8 cellular contexts compared by ENCODE assay signal in genomic region chr15:68795298-68795848, GRCh38.
A peak's percentile ranks its signal among the peaks of the same experiment; 100 is the strongest.
DNase-seq lines count a peak whose midpoint lies in the region; ATAC-seq, FAIRE-seq and TF ChIP-seq lines count a peak whose summit lies in the region.

No MANE protein-coding gene starts in this region.

- peak; percentile 49 for ATAC-seq in GM18907 (IDR thresholded peaks at IDR 0.05; ENCODE audit: unreplicated experiment)
- peak; percentile 61 for ATAC-seq in HG03432 (IDR thresholded peaks at IDR 0.05; ENCODE audit: unreplicated experiment)

- peak; percentile 42 to 49 for DNase-seq in activated CD4-positive, alpha-beta T cell treated with anti-CD3 and anti-CD28 coated beads for 4 hours
- DNase-seq in choroid plexus epithelial cell (ENCODE audit: low read depth), result peak; percentile 85
- peak; percentile 88 for DNase-seq in kidney tubule cell (ENCODE audit: low spot score)
- DNase-seq in stimulated activated CD4-positive, alpha-beta T cell treated with anti-CD3 and anti-CD28 coated beads, Interleukin-12 subunit alpha, Interleukin-12 subunit beta, amount 100 ng/mL, for 24 hours (ENCODE audit: low read depth in 2 of 2), result peak; percentile 42 to 62
- DNase-seq in NCI-H524 (lab: John Stamatoyannopoulos, UW), result no peak
- DNase-seq in HTR-8/SVneo (ENCODE audit: insufficient read length, low spot score), result no peak

- no peak for TF ChIP-seq CTCF in choroid plexus epithelial cell (conservative IDR thresholded peaks at IDR 0.05; ENCODE audit: low read depth, low read length)

- H3K4me3 ChIP-seq in choroid plexus epithelial cell (ENCODE audit: low read depth, low read length), result peak overlapping the region; percentile 14

- no peak for FAIRE-seq in HTR-8/SVneo (lab: Jason Lieb, UNC)

Comparison
In these comparisons a context has a peak if more than half of its experiments do, and no peak if none do; other contexts are left out.
1. DNase-seq: peak in activated CD4-positive, alpha-beta T cell treated with anti-CD3 and anti-CD28 coated beads for 4 hours (2 of 2), choroid plexus epithelial cell (single experiment), kidney tubule cell (single experiment) and stimulated activated CD4-positive, alpha-beta T cell treated with anti-CD3 and anti-CD28 coated beads, Interleukin-12 subunit alpha, Interleukin-12 subunit beta, amount 100 ng/mL, for 24 hours (2 of 2); none in NCI-H524 (0 of 2) and HTR-8/SVneo (single experiment).